In genomic region chr18:10939822-10940221, GRCh38 we compare ENCODE assay signal across 35 cellular contexts.
DNase-seq lines count a peak whose midpoint lies in the region; ATAC-seq, FAIRE-seq and TF ChIP-seq lines count a peak whose summit lies in the region.
"Had no signal": no experiment of that assay in that cellular context is flagged by ENCODE, and none has a peak within 500 bp of the region (broad histone marks: within the 10 kb centered on the region; RNA-seq: fewer than 3 reads in every experiment).

No MANE protein-coding gene starts in this region.

- FAIRE-seq in GM12878 (lab: Jason Lieb, UNC), result no peak
- FAIRE-seq: A204.1, A549, D721Med had no signal

- no peak overlapping the region for H3K4me3 ChIP-seq in BLaER1
- H3K4me3 ChIP-seq in NB4 (ENCODE audit: low read depth, low read length), result no peak overlapping the region
- H3K4me3 ChIP-seq in GM12878, result no peak overlapping the region
- H3K4me3 ChIP-seq in endodermal cell (ENCODE audit: low read length), result no peak overlapping the region
- H3K4me3 ChIP-seq: A549; BLaER1 treated with 17β-estradiol and CSF1 and Interleukin-3, amounts not matched to agents 10 nM and 100 nM had no signal

- TF ChIP-seq EP300 in GM12878 (IDR thresholded peaks at IDR 0.05; ENCODE audit: borderline replicate concordance in 1 of 2, control insufficient read depth in 1 of 2, low read depth in 2 of 2, low read length in 2 of 2), result no peak

- H3K27ac ChIP-seq in BLaER1 (no peak overlapping the region), GM12878 (ENCODE audit: control insufficient read depth, insufficient read depth) (no peak overlapping the region), endodermal cell (ENCODE audit: low read depth, low read length) (no peak overlapping the region)
- H3K27ac ChIP-seq: 22Rv1; A549; BLaER1 treated with 17β-estradiol and CSF1 and Interleukin-3, amounts not matched to agents 10 nM and 100 nM; C4-2B had no signal

- no peaks in the 10 kb centered on the region for H3K27me3 ChIP-seq in BLaER1
- H3K27me3 ChIP-seq in GM12878 (replicated peaks in 1 of 2; ENCODE audit: control insufficient read depth in 2 of 2, insufficient read depth in 2 of 2, low read length in 1 of 2), result no peaks in the 10 kb centered on the region
- no peaks in the 10 kb centered on the region for H3K27me3 ChIP-seq in endodermal cell (ENCODE audit: control insufficient read depth, insufficient read depth, low read length, poor library complexity, severe bottlenecking)
- H3K27me3 ChIP-seq: BE2C; BLaER1 treated with 17β-estradiol and CSF1 and Interleukin-3, amounts not matched to agents 10 nM and 100 nM had no signal

- no peak overlapping the region for H3K27ac Mint-ChIP-seq in stimulated activated naive B cell treated with anti-CD40 and anti-IgM and Interleukin-4, amounts not matched to agents 10 μg/mL and 1 μg/mL and 100 μg/mL, for 72 hours
- H3K27ac Mint-ChIP-seq in endodermal cell, result no peak overlapping the region
- no peak overlapping the region for H3K27ac Mint-ChIP-seq in activated CD4-positive, alpha-beta T cell treated with anti-CD3 and anti-CD28 coated beads for 36 hours
- H3K27ac Mint-ChIP-seq: B cell; CD14-positive monocyte; CD4-positive, alpha-beta memory T cell; CD4-positive, alpha-beta T cell; CD4-positive, CD25-positive, alpha-beta regulatory T cell; CD8-positive, alpha-beta T cell had no signal

- no peak overlapping the region for H3K9ac ChIP-seq in BLaER1
- H3K9ac ChIP-seq in GM12878 (ENCODE audit: control insufficient read depth, insufficient read depth, low read length), result no peak overlapping the region
- H3K9ac ChIP-seq in endodermal cell (ENCODE audit: extremely low read depth, low read length, poor library complexity, severe bottlenecking), result no peak overlapping the region
- H3K9ac ChIP-seq: BLaER1 treated with 17β-estradiol and CSF1 and Interleukin-3, amounts not matched to agents 10 nM and 100 nM had no signal

- no peak overlapping the region for H2AFZ ChIP-seq in GM12878 (ENCODE audit: control insufficient read depth, low read depth, low read length)

- peaks cover 28% of the 10 kb centered on the region for H3K9me3 ChIP-seq in BLaER1
- peaks cover 39% of the 10 kb centered on the region for H3K9me3 ChIP-seq in GM12878 (replicated peaks; ENCODE audit: control insufficient read depth, insufficient read depth, low read length)
- H3K9me3 ChIP-seq in endodermal cell (ENCODE audit: control insufficient read depth, low read length), result peaks cover 8% of the 10 kb centered on the region
- H3K9me3 ChIP-seq: BE2C had no signal

- TF ChIP-seq CTCF in NB4 (IDR thresholded peaks at IDR 0.05; ENCODE audit: low read depth, low read length), result no peak
- TF ChIP-seq CTCF in GM12878 (IDR thresholded peaks at IDR 0.05 in 2 of 3, conservative IDR thresholded peaks at IDR 0.05 in 1 of 3; ENCODE audit: control insufficient read depth in 2 of 3, extremely low read depth in 1 of 3, insufficient read depth in 1 of 3, low read depth in 3 of 3, low read length in 3 of 3), result no peak
- no peak for TF ChIP-seq CTCF in endodermal cell (conservative IDR thresholded peaks at IDR 0.05)

- H3K4me2 ChIP-seq in BLaER1 (peak overlapping the region; percentile 32; the same call in 1 of the 2 replicates), GM12878 (ENCODE audit: control insufficient read depth, insufficient read depth) (no peak overlapping the region)
- H3K4me2 ChIP-seq: A549 had no signal

- RAD21 ChIA-PET in GM12878 (lab: Charles Lee; ENCODE audit: unreplicated experiment), result no interaction called here

- H3K36me3 Mint-ChIP-seq in stimulated activated naive B cell treated with anti-CD40 and anti-IgM and Interleukin-4, amounts not matched to agents 10 μg/mL and 1 μg/mL and 100 μg/mL, for 72 hours, result peaks cover 0 to 5% of the 10 kb centered on the region in 2 donors
- H3K36me3 Mint-ChIP-seq in endodermal cell (ENCODE audit: low read depth), result peaks cover 9% of the 10 kb centered on the region
- H3K36me3 Mint-ChIP-seq in activated CD4-positive, alpha-beta T cell treated with anti-CD3 and anti-CD28 coated beads for 36 hours (ENCODE audit: low read depth), result no peaks in the 10 kb centered on the region
- H3K36me3 Mint-ChIP-seq: CD14-positive monocyte; CD4-positive, CD25-positive, alpha-beta regulatory T cell; CD8-positive, alpha-beta memory T cell; CD8-positive, alpha-beta T cell had no signal

- in situ Hi-C loops in GM12878 (cut with MboI), result no loop called here

- WGBS in GM12878 (ENCODE audit: insufficient coverage, insufficient replicate concordance, low lambda C conversion rate, missing lambda C conversion rate), result 32% methylated on average over 6 of the region's 6 CpGs
- 94 to 96% methylated on average over 3 to 4 of the region's 6 CpGs for WGBS in endodermal cell (ENCODE audit: insufficient coverage in 1 of 2, insufficient read length in 1 of 2), 2 experiments

- peaks cover 13 to 15% of the 10 kb centered on the region in 2 donors for H3K9me3 Mint-ChIP-seq in stimulated activated naive B cell treated with anti-CD40 and anti-IgM and Interleukin-4, amounts not matched to agents 10 μg/mL and 1 μg/mL and 100 μg/mL, for 72 hours
- H3K9me3 Mint-ChIP-seq in endodermal cell, result peaks cover 20% of the 10 kb centered on the region
- H3K9me3 Mint-ChIP-seq in activated CD4-positive, alpha-beta T cell treated with anti-CD3 and anti-CD28 coated beads for 36 hours (ENCODE audit: low read depth), result peaks cover 7% of the 10 kb centered on the region

- H3K36me3 ChIP-seq in BLaER1 (no peaks in the 10 kb centered on the region), GM12878 (ENCODE audit: control insufficient read depth in 2 of 2, insufficient read depth in 2 of 2, low read length in 1 of 2) (peaks cover 0 to 3% of the 10 kb centered on the region in 2 experiments), endodermal cell (ENCODE audit: control insufficient read depth, insufficient read depth, low read length) (no peaks in the 10 kb centered on the region)
- H3K36me3 ChIP-seq: BE2C; BLaER1 treated with 17β-estradiol and CSF1 and Interleukin-3, amounts not matched to agents 10 nM and 100 nM had no signal

- H3K27me3 Mint-ChIP-seq in stimulated activated naive B cell treated with anti-CD40 and anti-IgM and Interleukin-4, amounts not matched to agents 10 μg/mL and 1 μg/mL and 100 μg/mL, for 72 hours, result peaks cover 20 to 22% of the 10 kb centered on the region in 2 donors
- no peaks in the 10 kb centered on the region for H3K27me3 Mint-ChIP-seq in endodermal cell (ENCODE audit: insufficient read depth)
- no peaks in the 10 kb centered on the region for H3K27me3 Mint-ChIP-seq in activated CD4-positive, alpha-beta T cell treated with anti-CD3 and anti-CD28 coated beads for 36 hours
- H3K27me3 Mint-ChIP-seq: CD8-positive, alpha-beta memory T cell had no signal

- ATAC-seq in GM12878, result no peak; the same call in 2 of the 3 replicates
- ATAC-seq in stimulated activated naive B cell treated with anti-CD40 and anti-IgM and Interleukin-4, amounts not matched to agents 10 μg/mL and 1 μg/mL and 100 μg/mL, for 72 hours (replicated peaks), result peak; percentile 46 to 75
- no peak for ATAC-seq in activated CD4-positive, alpha-beta T cell treated with anti-CD3 and anti-CD28 coated beads for 36 hours
- ATAC-seq: A549; CD8-positive, alpha-beta T cell had no signal

- H3K4me3 Mint-ChIP-seq in stimulated activated naive B cell treated with anti-CD40 and anti-IgM and Interleukin-4, amounts not matched to agents 10 μg/mL and 1 μg/mL and 100 μg/mL, for 72 hours, result no peak overlapping the region
- no peak overlapping the region for H3K4me3 Mint-ChIP-seq in endodermal cell
- no peak overlapping the region for H3K4me3 Mint-ChIP-seq in activated CD4-positive, alpha-beta T cell treated with anti-CD3 and anti-CD28 coated beads for 36 hours
- H3K4me3 Mint-ChIP-seq: B cell; CD14-positive monocyte; CD4-positive, alpha-beta memory T cell; CD4-positive, alpha-beta T cell; CD4-positive, CD25-positive, alpha-beta regulatory T cell; CD8-positive, alpha-beta memory T cell; CD8-positive, alpha-beta T cell had no signal

- TF ChIP-seq POLR2A in NB4 (IDR thresholded peaks at IDR 0.05; ENCODE audit: extremely low read depth, insufficient read length), result no peak
- TF ChIP-seq POLR2A in GM12878 (IDR thresholded peaks at IDR 0.05; ENCODE audit: low read depth, low read length), result no peak

- CTCF ChIA-PET in GM12878 (lab: Yijun Ruan, JAX), result no interaction called here
- CTCF ChIA-PET in activated CD4-positive, alpha-beta T cell treated with anti-CD3 and anti-CD28 coated beads for 36 hours (lab: Charles Lee), result no interaction called here

- DNase-seq in NB4 (ENCODE audit: low read depth), result peak; percentile 7
- DNase-seq in GM12878 (ENCODE audit: low read depth, low spot score), result no peak
- DNase-seq in stimulated activated naive B cell treated with anti-CD40 and anti-IgM and Interleukin-4, amounts not matched to agents 10 μg/mL and 1 μg/mL and 100 μg/mL, for 72 hours, result no peak
- DNase-seq in endodermal cell, result no peak
- no peak for DNase-seq in AML-193 (lab: John Stamatoyannopoulos, UW)
- no peak for DNase-seq in activated CD4-positive, alpha-beta T cell treated with anti-CD3 and anti-CD28 coated beads for 36 hours
- no peak for DNase-seq in GM03348 (ENCODE audit: low spot score)
- DNase-seq: 8988T; ACHN; BE2C; C1 segment of cervical spinal cord; Caco-2; Calu3; CD4-positive, alpha-beta memory T cell; CD4-positive, alpha-beta T cell; CD4-positive, CD25-positive, alpha-beta regulatory T cell; CD8-positive, alpha-beta memory T cell; CD8-positive, alpha-beta T cell; COR-L47; DMS 273 treated with DMSO at 0.1 percent for 48 hours; DMS153; DMS53; DMS79; DMS79 treated with DMSO at 0.1 percent for 48 hours; DND-41; EL had no signal

- no TSS peak for BruUV-seq in GM12878 (replicated peaks; lab: Mats Ljungman, UMichigan)

- intact Hi-C loops in GM12878 (cut with micrococcal nuclease; ENCODE audit: unreplicated experiment), result no loop called here
- intact Hi-C loops in activated CD4-positive, alpha-beta T cell treated with anti-CD3 and anti-CD28 coated beads for 36 hours (cut with DNase I, micrococcal nuclease), result no loop called here

- H4K20me1 ChIP-seq in BLaER1 (no peaks in the 10 kb centered on the region), GM12878 (ENCODE audit: control insufficient read depth, insufficient read depth) (no peaks in the 10 kb centered on the region)
- H4K20me1 ChIP-seq: BLaER1 treated with 17β-estradiol and CSF1 and Interleukin-3, amounts not matched to agents 10 nM and 100 nM had no signal

- SMC1A ChIA-PET in GM12878 (lab: Charles Lee; ENCODE audit: uncharacterized antibody, unreplicated experiment), result interaction anchor here (3.6 to 5.2 kb wide), 2 partner anchors 11 to 13 kb away, joined by 20 to 40 read pairs; no protein-coding TSS in a partner anchor

- H3K4me1 Mint-ChIP-seq in stimulated activated naive B cell treated with anti-CD40 and anti-IgM and Interleukin-4, amounts not matched to agents 10 μg/mL and 1 μg/mL and 100 μg/mL, for 72 hours, result peaks cover 0 to 3% of the 10 kb centered on the region in 2 donors
- H3K4me1 Mint-ChIP-seq in endodermal cell, result peaks cover 14% of the 10 kb centered on the region
- no peaks in the 10 kb centered on the region for H3K4me1 Mint-ChIP-seq in activated CD4-positive, alpha-beta T cell treated with anti-CD3 and anti-CD28 coated beads for 36 hours
- H3K4me1 Mint-ChIP-seq: B cell; CD14-positive monocyte; CD4-positive, alpha-beta memory T cell; CD4-positive, CD25-positive, alpha-beta regulatory T cell; CD8-positive, alpha-beta memory T cell had no signal

- POLR2A ChIA-PET in GM12878 (lab: Charles Lee), result interaction anchor here (1.6 kb wide), 1 partner anchor 10 kb away, joined by 4 read pairs; no protein-coding TSS in a partner anchor
- POLR2A ChIA-PET in activated CD4-positive, alpha-beta T cell treated with anti-CD3 and anti-CD28 coated beads for 36 hours (lab: Charles Lee), result no interaction called here

- peaks cover 1% of the 10 kb centered on the region for H3K79me2 ChIP-seq in GM12878 (ENCODE audit: control insufficient read depth, insufficient read depth, low read length)

- H3K4me1 ChIP-seq in BLaER1, result peaks cover 7% of the 10 kb centered on the region; the same call in 1 of the 2 replicates
- H3K4me1 ChIP-seq in GM12878 (ENCODE audit: control insufficient read depth, insufficient read depth, low read length), result peaks cover 8% of the 10 kb centered on the region
- H3K4me1 ChIP-seq in endodermal cell (ENCODE audit: control insufficient read depth, insufficient read depth, low read length), result peaks cover 2% of the 10 kb centered on the region
- H3K4me1 ChIP-seq: A549, BE2C, Caco-2 had no signal

- TF ChIP-seq RAD21 in GM12878 (IDR thresholded peaks at IDR 0.05; ENCODE audit: insufficient read depth, low read depth, low read length), result no peak

Comparison
In these comparisons a context has a peak if more than half of its experiments do, and no peak if none do; other contexts are left out.
1. ATAC-seq: peak in stimulated activated naive B cell treated with anti-CD40 and anti-IgM and Interleukin-4, amounts not matched to agents 10 μg/mL and 1 μg/mL and 100 μg/mL, for 72 hours (2 of 2); none in GM12878 (single experiment) and activated CD4-positive, alpha-beta T cell treated with anti-CD3 and anti-CD28 coated beads for 36 hours (single experiment).